1 cellular context compared by ENCODE assay signal in the genomic region with DNA sequence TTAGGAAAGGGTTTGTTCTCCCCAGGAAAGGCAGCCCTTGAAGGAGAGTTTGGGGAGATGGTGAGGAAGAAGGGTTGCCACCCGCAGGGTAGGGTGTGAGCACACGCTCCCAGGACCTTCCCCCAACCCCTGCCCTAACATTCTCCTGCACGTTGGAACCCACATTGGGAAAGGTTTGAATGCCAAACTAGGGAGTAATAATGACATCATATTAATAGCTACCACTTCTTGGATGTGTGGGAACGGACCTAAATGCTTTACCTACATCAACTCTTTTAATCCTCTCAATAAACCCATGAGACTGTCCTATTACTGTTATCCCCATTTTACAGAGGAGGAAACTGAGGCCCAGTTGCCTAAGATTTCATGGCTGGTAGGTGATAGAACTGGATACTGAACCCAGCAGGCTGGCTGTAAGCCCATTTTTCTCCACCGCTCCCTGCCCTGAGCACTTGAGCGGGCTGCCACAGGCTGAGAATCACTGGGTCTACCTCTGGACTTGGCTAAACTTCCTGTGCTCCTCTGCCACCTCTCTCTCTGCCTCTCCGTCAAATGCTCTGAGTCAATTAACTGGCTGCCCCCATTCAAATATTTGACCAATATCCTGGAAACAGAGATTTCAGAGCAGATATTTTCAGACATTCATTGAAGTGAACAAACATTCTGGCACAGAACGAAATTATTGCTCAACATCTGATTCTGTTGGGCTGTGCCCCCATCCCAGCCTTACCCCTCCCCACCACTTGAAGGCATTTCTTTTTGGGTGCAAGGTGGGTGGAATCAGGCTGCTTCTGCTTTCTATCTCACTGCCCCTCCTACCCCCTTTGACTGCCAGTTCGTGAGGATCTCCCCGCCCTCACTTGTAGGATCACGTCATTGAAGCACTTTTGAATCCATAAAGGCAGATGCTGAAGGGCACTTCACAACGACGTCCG.
TF ChIP-seq lines count a peak whose summit lies in the region.

No MANE protein-coding gene starts in this region.

TF ChIP-seq in K562, 482 proteins besides CTCF, POLR2A, EP300 and RAD21 (continued from another document):
- TF ChIP-seq RBM25 (IDR thresholded peaks at IDR 0.05; ENCODE audit: low read depth, low read length, severe bottlenecking) (peak; percentile 83), SRSF1 (IDR thresholded peaks at IDR 0.05; ENCODE audit: low read depth, low read length) (no peak), CEBPG (CRISPR knock-in tag; IDR thresholded peaks at IDR 0.05) (no peak), CEBPG (tag; conservative IDR thresholded peaks at IDR 0.05 in 1 of 2, IDR thresholded peaks at IDR 0.05 in 1 of 2) (peak; percentile 39 to 69; a peak in 1 of 4 replicates)
- TF ChIP-seq, protein P1, sequence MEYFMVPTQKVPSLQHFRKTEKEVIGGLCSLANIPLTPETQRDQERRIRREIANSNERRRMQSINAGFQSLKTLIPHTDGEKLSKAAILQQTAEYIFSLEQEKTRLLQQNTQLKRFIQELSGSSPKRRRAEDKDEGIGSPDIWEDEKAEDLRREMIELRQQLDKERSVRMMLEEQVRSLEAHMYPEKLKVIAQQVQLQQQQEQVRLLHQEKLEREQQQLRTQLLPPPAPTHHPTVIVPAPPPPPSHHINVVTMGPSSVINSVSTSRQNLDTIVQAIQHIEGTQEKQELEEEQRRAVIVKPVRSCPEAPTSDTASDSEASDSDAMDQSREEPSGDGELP (CRISPR knock-in tag; IDR thresholded peaks at IDR 0.05; ENCODE audit: borderline replicate concordance) = no peak
- TF ChIP-seq, protein P2, sequence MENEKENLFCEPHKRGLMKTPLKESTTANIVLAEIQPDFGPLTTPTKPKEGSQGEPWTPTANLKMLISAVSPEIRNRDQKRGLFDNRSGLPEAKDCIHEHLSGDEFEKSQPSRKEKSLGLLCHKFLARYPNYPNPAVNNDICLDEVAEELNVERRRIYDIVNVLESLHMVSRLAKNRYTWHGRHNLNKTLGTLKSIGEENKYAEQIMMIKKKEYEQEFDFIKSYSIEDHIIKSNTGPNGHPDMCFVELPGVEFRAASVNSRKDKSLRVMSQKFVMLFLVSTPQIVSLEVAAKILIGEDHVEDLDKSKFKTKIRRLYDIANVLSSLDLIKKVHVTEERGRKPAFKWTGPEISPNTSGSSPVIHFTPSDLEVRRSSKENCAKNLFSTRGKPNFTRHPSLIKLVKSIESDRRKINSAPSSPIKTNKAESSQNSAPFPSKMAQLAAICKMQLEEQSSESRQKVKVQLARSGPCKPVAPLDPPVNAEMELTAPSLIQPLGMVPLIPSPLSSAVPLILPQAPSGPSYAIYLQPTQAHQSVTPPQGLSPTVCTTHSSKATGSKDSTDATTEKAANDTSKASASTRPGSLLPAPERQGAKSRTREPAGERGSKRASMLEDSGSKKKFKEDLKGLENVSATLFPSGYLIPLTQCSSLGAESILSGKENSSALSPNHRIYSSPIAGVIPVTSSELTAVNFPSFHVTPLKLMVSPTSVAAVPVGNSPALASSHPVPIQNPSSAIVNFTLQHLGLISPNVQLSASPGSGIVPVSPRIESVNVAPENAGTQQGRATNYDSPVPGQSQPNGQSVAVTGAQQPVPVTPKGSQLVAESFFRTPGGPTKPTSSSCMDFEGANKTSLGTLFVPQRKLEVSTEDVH (IDR thresholded peaks at IDR 0.05; ENCODE audit: low read depth, partially characterized antibody) = no peak
